9 cellular contexts compared by ENCODE assay signal in genomic region chr20:4170621-4171537, GRCh38. TPM values are rescaled to one million over a fixed set of nuclear protein-coding genes. Genes with fewer than 3 reads are reported as not detected.
DNase-seq lines count a peak whose midpoint lies in the region; ATAC-seq and TF ChIP-seq lines count a peak whose summit lies in the region.
"Had no signal": no experiment of that assay in that cellular context is flagged by ENCODE, and none has a peak within 500 bp of the region (broad histone marks: within the 10 kb centered on the region; RNA-seq: fewer than 3 reads in every experiment).

No MANE protein-coding gene starts in this region.

- peaks cover 32% of the 10 kb centered on the region for H3K27me3 Mint-ChIP-seq in activated naive CD4-positive, alpha-beta T cell treated with anti-CD3 and anti-CD28 coated beads, Interleukin-2, amount 10 ng/mL, durations not matched to agents 7 days and 5 days

- peak overlapping the region; percentile 52 for H3K4me3 Mint-ChIP-seq in activated naive CD4-positive, alpha-beta T cell treated with anti-CD3 and anti-CD28 coated beads, Interleukin-2, amount 10 ng/mL, durations not matched to agents 7 days and 5 days

- peaks cover 63% of the 10 kb centered on the region for H3K4me1 ChIP-seq in mesodermal cell (ENCODE audit: control insufficient read depth, insufficient read depth, low read length, poor library complexity, severe bottlenecking)
- H3K4me1 ChIP-seq in transverse colon, result peaks cover 7 to 22% (median 10%) of the 10 kb centered on the region in 4 donors

- H3K27ac Mint-ChIP-seq in activated naive CD4-positive, alpha-beta T cell treated with anti-CD3 and anti-CD28 coated beads, Interleukin-2, amount 10 ng/mL, durations not matched to agents 7 days and 5 days, result peak overlapping the region; percentile 53

- H3K4me3 ChIP-seq in astrocyte of the cerebellum (ENCODE audit: low read depth, low read length) (peak overlapping the region; percentile 38), mesodermal cell (ENCODE audit: extremely low read depth, insufficient read depth, low read length, poor library complexity, severe bottlenecking) (no peak overlapping the region), transverse colon (no peak overlapping the region)

- TF ChIP-seq POLR2A in transverse colon (IDR thresholded peaks at IDR 0.05), result no peak

- H3K36me3 ChIP-seq in mesodermal cell (ENCODE audit: control insufficient read depth, insufficient read depth, low read length) (peaks cover 17% of the 10 kb centered on the region), transverse colon (no peaks in the 10 kb centered on the region)

- in situ Hi-C loops in astrocyte of the cerebellum (cut with HindIII; ENCODE audit: low sequenced_read_pairs), result no loop called here
- in situ Hi-C loops in transverse colon (cut with MboI; ENCODE audit: low pct_ligation_motif_present in 1 of 4, low pct_unique_long_range_greater_than_20kb in 1 of 4, low sequenced_read_pairs in 3 of 4), result no loop called here

- TF ChIP-seq CTCF in astrocyte of the cerebellum (IDR thresholded peaks at IDR 0.05; ENCODE audit: low read depth, low read length, missing control alignments) (no peak), transverse colon (IDR thresholded peaks at IDR 0.05) (no peak)

- no peaks in the 10 kb centered on the region for H3K27me3 ChIP-seq in transverse colon

- TF ChIP-seq EP300 in transverse colon (IDR thresholded peaks at IDR 0.05; ENCODE audit: low read depth), result no peak

- peak overlapping the region; percentile 81 for H3K27ac ChIP-seq in mesodermal cell (ENCODE audit: low read depth, low read length, severe bottlenecking)
- peak overlapping the region in 3 of 4 donors; percentile 60 to 71 (median 70) for H3K27ac ChIP-seq in transverse colon

- H3K9me3 ChIP-seq in mesodermal cell (ENCODE audit: control insufficient read depth, low read length) (no peaks in the 10 kb centered on the region), transverse colon (no peaks in the 10 kb centered on the region)

- no peak for DNase-seq in activated naive CD4-positive, alpha-beta T cell treated with anti-CD3 and anti-CD28 coated beads, Interleukin-2, amount 10 ng/mL, durations not matched to agents 7 days and 5 days
- no peak for DNase-seq in activated naive CD4-positive, alpha-beta T cell (lab: John Stamatoyannopoulos, UW)
- no peak for DNase-seq in astrocyte of the cerebellum (ENCODE audit: low read depth)
- DNase-seq in transverse colon, result no peak
- no peak for DNase-seq in iPS-NIHi7 (ENCODE audit: extremely low spot score)
- no peak for DNase-seq in AML-193 (lab: John Stamatoyannopoulos, UW)
- DNase-seq: Kasumi-1 had no signal

- intact Hi-C loops in transverse colon (cut with DNase I; ENCODE audit: low total_unique reads), result no loop called here

- 66 to 74% methylated on average over 10 to 14 of the region's 14 CpGs for WGBS in mesodermal cell (ENCODE audit: insufficient coverage in 2 of 2), 2 experiments
- 69% methylated on average over 4 to 14 of the region's 14 CpGs for WGBS in transverse colon (ENCODE audit: low coverage in 1 of 2), 2 donors

- ATAC-seq in GM19351 (IDR thresholded peaks at IDR 0.05; ENCODE audit: unreplicated experiment), result no peak

- peaks cover 37% of the 10 kb centered on the region for H3K4me1 Mint-ChIP-seq in activated naive CD4-positive, alpha-beta T cell treated with anti-CD3 and anti-CD28 coated beads, Interleukin-2, amount 10 ng/mL, durations not matched to agents 7 days and 5 days

- CTCF ChIA-PET in activated naive CD4-positive, alpha-beta T cell treated with anti-CD3 and anti-CD28 coated beads, Interleukin-2, amount 10 ng/mL, durations not matched to agents 7 days and 5 days (lab: Charles Lee), result no interaction called here

- no peaks in the 10 kb centered on the region for H3K36me3 Mint-ChIP-seq in activated naive CD4-positive, alpha-beta T cell treated with anti-CD3 and anti-CD28 coated beads, Interleukin-2, amount 10 ng/mL, durations not matched to agents 7 days and 5 days

- H3K9me3 Mint-ChIP-seq in activated naive CD4-positive, alpha-beta T cell treated with anti-CD3 and anti-CD28 coated beads, Interleukin-2, amount 10 ng/mL, durations not matched to agents 7 days and 5 days, result no peaks in the 10 kb centered on the region

RNA-seq across cellular contexts. Expression of gene SMOX, which starts 22.3 kb away (rescaled TPM):
- 48.1 TPM for polyA plus RNA-seq in mesodermal cell (2013, experiment 1 of 2)
- polyA plus RNA-seq in mesodermal cell (2013, experiment 2 of 2), result 32.4 TPM
- total RNA-seq in transverse colon, result 10 to 100 TPM in 1 of 4 donors, 1 to 10 TPM in 2, not detected in 1; 2.0 to 32.4 (median 4.0) TPM
